In the genomic region with DNA sequence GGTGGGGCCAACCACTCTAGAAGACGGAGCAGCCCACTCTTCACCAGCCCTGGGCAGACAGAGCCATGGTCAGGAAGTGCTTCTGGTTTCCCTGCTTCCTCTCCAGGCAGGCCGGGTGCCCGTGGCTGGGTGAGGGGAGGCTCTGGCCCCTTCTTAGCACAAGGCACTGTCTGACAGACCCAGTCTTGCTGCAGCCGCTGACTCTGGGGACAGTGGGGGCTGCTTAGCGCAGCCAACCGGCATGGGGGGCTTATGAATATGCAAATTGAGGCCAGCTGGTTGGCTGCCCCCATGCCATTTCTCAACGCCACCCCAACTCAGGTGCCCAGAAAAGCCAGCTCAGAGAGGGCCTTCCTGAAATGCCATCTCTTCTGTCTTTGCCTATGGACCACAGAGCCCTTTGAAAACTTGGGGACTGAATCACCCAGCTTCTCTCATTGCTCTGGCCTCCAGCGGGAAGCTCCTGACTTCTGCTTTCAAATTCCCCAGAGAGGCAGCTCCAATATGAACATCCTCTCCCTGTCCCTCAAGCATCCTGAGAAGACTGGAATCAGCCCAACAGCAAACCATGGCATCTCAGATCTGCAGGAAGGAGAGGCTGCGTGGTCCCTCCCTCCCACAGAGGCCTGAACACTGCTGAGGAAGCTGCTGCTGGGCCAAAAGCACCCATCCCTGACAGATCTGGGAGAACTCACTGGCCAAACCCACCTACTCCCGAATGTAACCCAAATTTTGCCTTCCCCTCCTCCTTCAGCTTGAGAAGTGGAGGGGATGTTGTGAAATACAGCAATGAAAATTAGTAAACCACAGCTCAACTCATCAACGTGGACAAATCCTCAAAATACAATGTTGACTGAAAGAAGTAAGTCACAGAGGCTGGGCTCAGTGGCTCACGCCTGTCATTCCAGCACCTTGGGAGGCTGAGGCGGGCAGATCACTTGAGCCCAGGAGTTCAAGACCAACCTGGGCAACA, we compare ENCODE assay signal across 13 cellular contexts. TPM values are rescaled to one million over a fixed set of nuclear protein-coding genes. Genes with fewer than 3 reads are reported as not detected.
DNase-seq lines count a peak whose midpoint lies in the region; ATAC-seq, FAIRE-seq and TF ChIP-seq lines count a peak whose summit lies in the region.
"Had no signal": no experiment of that assay in that cellular context is flagged by ENCODE, and none has a peak within 500 bp of the region (broad histone marks: within the 10 kb centered on the region; RNA-seq: fewer than 3 reads in every experiment).

A gene with protein sequence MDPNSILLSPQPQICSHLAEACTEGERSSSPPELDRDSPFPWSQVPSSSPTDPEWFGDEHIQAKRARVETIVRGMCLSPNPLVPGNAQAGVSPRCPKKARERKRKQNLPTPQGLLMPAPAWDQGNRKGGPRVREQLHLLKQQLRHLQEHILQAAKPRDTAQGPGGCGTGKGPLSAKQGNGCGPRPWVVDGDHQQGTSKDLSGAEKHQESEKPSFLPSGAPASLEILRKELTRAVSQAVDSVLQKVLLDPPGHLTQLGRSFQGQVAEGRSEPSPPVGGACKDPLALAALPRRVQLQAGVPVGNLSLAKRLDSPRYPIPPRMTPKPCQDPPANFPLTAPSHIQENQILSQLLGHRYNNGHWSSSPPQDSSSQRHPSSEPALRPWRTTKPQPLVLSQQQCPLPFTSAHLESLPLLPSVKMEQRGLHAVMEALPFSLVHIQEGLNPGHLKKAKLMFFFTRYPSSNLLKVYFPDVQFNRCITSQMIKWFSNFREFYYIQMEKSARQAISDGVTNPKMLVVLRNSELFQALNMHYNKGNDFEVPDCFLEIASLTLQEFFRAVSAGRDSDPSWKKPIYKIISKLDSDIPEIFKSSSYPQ (minus strand): TSS at position 205 of the 973 bp plus-strand sequence. CDS start 12,311 bp downstream, outside the sequence.

- no peak within 1 kb of the TSS; the same call in 1 of the 2 replicates for H2BK12ac ChIP-seq in H1 (ENCODE audit: low read depth, low read length)

- H2AFZ ChIP-seq in H1 (ENCODE audit: low read length), result peak within 1 kb of the TSS; percentile 94; the same call in 1 of the 2 replicates

- H4K8ac ChIP-seq in H1 (ENCODE audit: extremely low read depth, insufficient read depth, low read length), result no peak within 1 kb of the TSS

- H2BK120ac ChIP-seq in H1 (replicated peaks; ENCODE audit: low read depth, low read length), result no peak within 1 kb of the TSS

- peak; percentile 53 for ATAC-seq in stimulated activated naive CD8-positive, alpha-beta T cell treated with anti-CD3 and anti-CD28 coated beads, Interleukin-15, Interleukin-2, amounts not matched to agents 100 U/mL and 50 U/mL, for 24 hours
- no peak for ATAC-seq in HG03175 (IDR thresholded peaks at IDR 0.05; ENCODE audit: unreplicated experiment)
- ATAC-seq: Panc1 had no signal

- H3K4me2 ChIP-seq in H1 (ENCODE audit: insufficient read depth in 1 of 2, low read depth in 2 of 2, low read length in 2 of 2), result peak within 1 kb of the TSS in 1 of 2 experiments; percentile 18; a peak in 2 of 4 replicates

- no peak for TF ChIP-seq POLR2A in H1 (IDR thresholded peaks at IDR 0.05; ENCODE audit: control extremely low read depth in 1 of 2, low read depth in 2 of 2, low read length in 2 of 2)

- no peak within 1 kb of the TSS for H3K56ac ChIP-seq in H1 (replicated peaks; ENCODE audit: insufficient read length, low read depth, low read length)

- H3K14ac ChIP-seq in H1 (ENCODE audit: insufficient read length), result no peak within 1 kb of the TSS

- no peaks in the 10 kb centered on the region for H3K79me1 ChIP-seq in H1 (ENCODE audit: low read depth, low read length)

- CTCF ChIA-PET in H1 (lab: Charles Lee; ENCODE audit: partially characterized antibody), result interaction anchor here (1.0 to 17.5 kb wide), 9 partner anchors 9 to 264 kb away, joined by 3 to 364 read pairs (median 5); a partner anchor contains a TSS

- no peak within 1 kb of the TSS for H3K4ac ChIP-seq in H1 (replicated peaks; ENCODE audit: insufficient read length, low read depth, low read length)

- no peak within 1 kb of the TSS for H2AK5ac ChIP-seq in H1 (ENCODE audit: low read depth, low read length)

- no peak within 1 kb of the TSS for H3K27ac ChIP-seq in H1 (ENCODE audit: low read depth, low read length)

- no peaks in the 10 kb centered on the region; a peak in 1 of 8 replicates for H3K36me3 ChIP-seq in H1 (ENCODE audit: control insufficient read depth in 2 of 4, insufficient read depth in 4 of 4, low read length in 3 of 4)

- no peak within 1 kb of the TSS for H2BK15ac ChIP-seq in H1 (ENCODE audit: low read length)

- H3K23me2 ChIP-seq in H1 (ENCODE audit: low read depth, low read length), result no peaks in the 10 kb centered on the region

- H2BK20ac ChIP-seq in H1 (ENCODE audit: low read length), result no peak within 1 kb of the TSS

- POLR2A ChIA-PET in H1 (lab: Charles Lee; ENCODE audit: partially characterized antibody), result interaction anchor here (1.1 to 3.1 kb wide), 5 partner anchors 9 to 193 kb away, joined by 3 to 14 read pairs (median 4); a partner anchor contains a TSS

- no peaks in the 10 kb centered on the region for H3K79me2 ChIP-seq in H1 (ENCODE audit: control insufficient read depth in 1 of 2, insufficient read depth in 2 of 2, low read length in 2 of 2)

- TF ChIP-seq RAD21 in H1 (IDR thresholded peaks at IDR 0.05 in 1 of 2, conservative IDR thresholded peaks at IDR 0.05 in 1 of 2; ENCODE audit: low read depth in 2 of 2, low read length in 2 of 2), result no peak

- no peak within 1 kb of the TSS for H4K91ac ChIP-seq in H1 (replicated peaks; ENCODE audit: insufficient read length, low read length)

- peak; percentile 70 for DNase-seq in activated effector memory CD4-positive, alpha-beta T cell treated with anti-CD3 and anti-CD28 coated beads, Interleukin-2, amount 50 U/mL, for 16 hours
- DNase-seq in activated effector memory CD4-positive, alpha-beta T cell treated with Interleukin-2 at 50 U/mL for 16 hours, result no peak
- DNase-seq in activated CD4-positive, alpha-beta T cell treated with anti-CD3 and anti-CD28 coated beads, Interleukin-2, amount 50 U/mL, for 1 hour, result peak; percentile 8
- no peak for DNase-seq in H1 (ENCODE audit: low read depth in 1 of 2, low spot score in 2 of 2)
- peak; percentile 47 for DNase-seq in stimulated activated naive CD8-positive, alpha-beta T cell treated with anti-CD3 and anti-CD28 coated beads, Interleukin-15, Interleukin-2, amounts not matched to agents 100 U/mL and 50 U/mL, for 24 hours
- DNase-seq in cortex of kidney (lab: John Stamatoyannopoulos, UW), result no peak
- DNase-seq in effector CD4-positive, alpha-beta T cell, result no peak

- no peaks in the 10 kb centered on the region for H3K27me3 ChIP-seq in H1 (replicated peaks in 1 of 4; ENCODE audit: control insufficient read depth in 3 of 4, extremely low read depth in 1 of 4, insufficient read depth in 3 of 4, low read length in 3 of 4)

- H3K9me3 ChIP-seq in H1 (ENCODE audit: insufficient read depth in 2 of 2, low read depth in 1 of 2, low read length in 1 of 2), result no peaks in the 10 kb centered on the region

- no peak for FAIRE-seq in H1 (lab: Jason Lieb, UNC)
- FAIRE-seq: frontal cortex had no signal

- H3K23ac ChIP-seq in H1 (ENCODE audit: insufficient read length), result no peak within 1 kb of the TSS

- no peak within 1 kb of the TSS for H3K4me3 ChIP-seq in H1 (ENCODE audit: extremely low read depth in 1 of 4, insufficient read depth in 2 of 4, low read depth in 3 of 4, low read length in 4 of 4)

- H2BK5ac ChIP-seq in H1 (ENCODE audit: low read depth, low read length), result no peak within 1 kb of the TSS

- H4K5ac ChIP-seq in H1 (ENCODE audit: insufficient read length, low read depth, low read length), result no peak within 1 kb of the TSS

- no peak for TF ChIP-seq EP300 in H1 (IDR thresholded peaks at IDR 0.05; ENCODE audit: borderline replicate concordance in 1 of 2, low read depth in 2 of 2, low read length in 2 of 2)

- 69% methylated on average over 13 of the region's 13 CpGs; no CpG with 5 or more reads in 1 of the 2 experiments for WGBS in H1 (ENCODE audit: extremely low coverage in 1 of 2, insufficient coverage in 1 of 2, insufficient read length in 1 of 2, insufficient replicate concordance in 2 of 2, low coverage in 1 of 2, low lambda C conversion rate in 2 of 2, missing lambda C conversion rate in 1 of 2), 2 experiments

- no peak within 1 kb of the TSS for H3K18ac ChIP-seq in H1 (ENCODE audit: extremely low read depth, low read length)

- no peak within 1 kb of the TSS for H3K9ac ChIP-seq in H1 (replicated peaks in 1 of 4; ENCODE audit: extremely low read depth in 1 of 4, low read depth in 3 of 4, low read length in 3 of 4)

- no peaks in the 10 kb centered on the region for H4K20me1 ChIP-seq in H1 (replicated peaks in 1 of 2; ENCODE audit: control insufficient read depth in 1 of 2, insufficient read depth in 2 of 2, low read length in 2 of 2)

- no peak for TF ChIP-seq CTCF in H1 (IDR thresholded peaks at IDR 0.05; ENCODE audit: control extremely low read depth in 1 of 3, insufficient read depth in 1 of 3, low read depth in 1 of 3, low read length in 3 of 3)

- H3K4me1 ChIP-seq in H1 (replicated peaks in 1 of 4; ENCODE audit: control insufficient read depth in 3 of 4, insufficient read depth in 4 of 4, low read length in 3 of 4), result peaks cover 0 to 7% (median 3%) of the 10 kb centered on the region in 4 experiments; a peak in 3 of 7 replicates

RNA-seq across cellular contexts. Expression of the gene that starts here (rescaled TPM):
- not detected in 2 replicates for total RNA-seq in H1 (2021; fragmentation: NEBNext Ultra II Directional; extraction: Animal tissue kit (Norgen Biotek cat#: 25700))
- 0.03 and 0.08 TPM in 2 replicates for polyA plus RNA-seq in H1 (2011; rRNA removed)
- polyA plus RNA-seq in H1 (2011; cell fraction: cytosol; rRNA removed), result 0.05 TPM
- polyA plus RNA-seq in H1 (2011; cell fraction: nucleus; rRNA removed), result 0.19 TPM
- polyA plus RNA-seq in H1 (2012, experiment 1 of 2), result 0.08 to 0.29 TPM (median 0.16 TPM) in 4 replicates
- not detected for polyA plus RNA-seq in H1 (2012, experiment 2 of 2)
- 0.02 TPM for polyA plus RNA-seq in H1 (2013, experiment 1 of 2)
- polyA plus RNA-seq in H1 (2013, experiment 2 of 2), result 0.04 TPM
- 0.05 and 0.13 TPM in 2 replicates for polyA minus RNA-seq in H1 (2011; rRNA and poly(A)+ RNA removed)
- polyA minus RNA-seq in H1 (2011; cell fraction: cytosol; rRNA and poly(A)+ RNA removed), result not detected
- 0.10 TPM for polyA minus RNA-seq in H1 (2011; cell fraction: nucleus; rRNA and poly(A)+ RNA removed)
- total RNA-seq: frontal cortex, LHCN-M2, neural crest cell had no signal
- polyA plus RNA-seq: adipose tissue had no signal

Comparison
In these comparisons a context has a peak if more than half of its experiments do, and no peak if none do; other contexts are left out.
1. DNase-seq: peak in activated effector memory CD4-positive, alpha-beta T cell treated with anti-CD3 and anti-CD28 coated beads, Interleukin-2, amount 50 U/mL, for 16 hours (single experiment), activated CD4-positive, alpha-beta T cell treated with anti-CD3 and anti-CD28 coated beads, Interleukin-2, amount 50 U/mL, for 1 hour (single experiment) and stimulated activated naive CD8-positive, alpha-beta T cell treated with anti-CD3 and anti-CD28 coated beads, Interleukin-15, Interleukin-2, amounts not matched to agents 100 U/mL and 50 U/mL, for 24 hours (single experiment); none in activated effector memory CD4-positive, alpha-beta T cell treated with Interleukin-2 at 50 U/mL for 16 hours (single experiment), H1 (0 of 2), cortex of kidney (single experiment) and effector CD4-positive, alpha-beta T cell (single experiment).